Comparison of ENCODE assay signal across 1 cellular context in the genomic region with DNA sequence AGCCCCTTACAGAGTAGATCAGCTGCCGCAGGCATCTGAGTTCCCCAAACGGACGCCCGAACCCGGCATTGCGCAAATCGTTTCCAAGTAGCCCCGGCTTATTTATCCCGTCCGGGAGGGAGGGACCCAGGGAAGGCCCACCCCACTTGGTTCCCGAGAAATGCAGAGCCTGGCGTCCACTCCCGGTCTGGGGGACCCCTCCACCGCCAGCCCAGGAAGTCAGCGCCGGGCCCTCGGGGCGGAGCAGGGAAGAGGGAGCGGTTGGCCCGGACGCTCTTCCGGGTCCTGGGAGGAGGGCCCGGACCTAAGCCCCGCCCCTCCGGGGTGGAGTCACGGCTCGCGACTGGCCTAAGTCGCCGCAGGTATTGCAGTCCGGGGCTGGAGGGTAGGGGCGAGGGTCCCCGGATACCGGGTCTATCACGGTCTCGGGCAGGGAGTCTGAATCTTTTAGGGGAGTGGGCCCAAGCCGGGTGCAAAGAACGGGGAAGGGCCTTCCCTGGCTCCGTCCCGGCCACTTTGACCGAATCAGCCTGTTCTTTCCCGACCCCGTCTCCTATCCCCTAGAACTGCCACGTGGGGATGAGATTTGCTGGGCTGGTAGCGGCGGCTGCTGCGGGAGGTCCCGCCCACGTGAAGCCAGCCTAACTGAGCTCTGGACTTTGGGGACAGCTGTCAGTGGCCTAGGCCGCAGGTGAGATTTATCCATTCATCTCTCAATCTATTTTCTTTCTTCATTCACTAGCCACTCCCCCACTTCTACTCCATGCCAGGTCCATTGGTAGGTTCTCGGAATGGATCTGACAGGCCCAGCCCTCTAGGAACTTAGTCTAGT.
TF ChIP-seq lines count a peak whose summit lies in the region.

A gene with protein sequence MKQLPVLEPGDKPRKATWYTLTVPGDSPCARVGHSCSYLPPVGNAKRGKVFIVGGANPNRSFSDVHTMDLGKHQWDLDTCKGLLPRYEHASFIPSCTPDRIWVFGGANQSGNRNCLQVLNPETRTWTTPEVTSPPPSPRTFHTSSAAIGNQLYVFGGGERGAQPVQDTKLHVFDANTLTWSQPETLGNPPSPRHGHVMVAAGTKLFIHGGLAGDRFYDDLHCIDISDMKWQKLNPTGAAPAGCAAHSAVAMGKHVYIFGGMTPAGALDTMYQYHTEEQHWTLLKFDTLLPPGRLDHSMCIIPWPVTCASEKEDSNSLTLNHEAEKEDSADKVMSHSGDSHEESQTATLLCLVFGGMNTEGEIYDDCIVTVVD (plus strand): TSS at position 327 of the 832 bp plus-strand sequence. CDS start 2,472 bp downstream, outside the sequence.

TF ChIP-seq in GM12878, 131 proteins besides CTCF, POLR2A, EP300 and RAD21 (continued from another document):
- TF ChIP-seq CUX1 (IDR thresholded peaks at IDR 0.05; ENCODE audit: insufficient replicate concordance, low read depth, low read length) (no peak), CBX5 (IDR thresholded peaks at IDR 0.05; ENCODE audit: low read depth) (no peak), KLF5 (IDR thresholded peaks at IDR 0.05; ENCODE audit: partially characterized antibody) (no peak), MTA2 (IDR thresholded peaks at IDR 0.05; ENCODE audit: low read depth) (peak; percentile 20; the same call in 1 of the 2 replicates), NBN (IDR thresholded peaks at IDR 0.05) (peak; percentile 54), MYC (IDR thresholded peaks at IDR 0.05; ENCODE audit: insufficient read depth, insufficient read length, insufficient replicate concordance, low read length, severe bottlenecking) (peak; percentile 45), KAT2A (conservative IDR thresholded peaks at IDR 0.05; ENCODE audit: control insufficient read depth, low read depth, low read length) (no peak), ESRRA (IDR thresholded peaks at IDR 0.05; ENCODE audit: low read length) (no peak), STAT3 (IDR thresholded peaks at IDR 0.05; ENCODE audit: low read depth, low read length) (no peak), CHD1 (IDR thresholded peaks at IDR 0.05; ENCODE audit: low read depth, low read length) (no peak), POU2F2 (IDR thresholded peaks at IDR 0.05; ENCODE audit: borderline replicate concordance, low read depth, low read length) (peak; percentile 55; the same call in 1 of the 3 replicates), SMAD5 (IDR thresholded peaks at IDR 0.05; ENCODE audit: low read depth) (peak; percentile 39; the same call in 1 of the 2 replicates), ATF7 (IDR thresholded peaks at IDR 0.05; ENCODE audit: low read depth) (no peak), ZNF217 (IDR thresholded peaks at IDR 0.05) (no peak), JUNB (IDR thresholded peaks at IDR 0.05) (no peak)
- TF ChIP-seq, protein P1, sequence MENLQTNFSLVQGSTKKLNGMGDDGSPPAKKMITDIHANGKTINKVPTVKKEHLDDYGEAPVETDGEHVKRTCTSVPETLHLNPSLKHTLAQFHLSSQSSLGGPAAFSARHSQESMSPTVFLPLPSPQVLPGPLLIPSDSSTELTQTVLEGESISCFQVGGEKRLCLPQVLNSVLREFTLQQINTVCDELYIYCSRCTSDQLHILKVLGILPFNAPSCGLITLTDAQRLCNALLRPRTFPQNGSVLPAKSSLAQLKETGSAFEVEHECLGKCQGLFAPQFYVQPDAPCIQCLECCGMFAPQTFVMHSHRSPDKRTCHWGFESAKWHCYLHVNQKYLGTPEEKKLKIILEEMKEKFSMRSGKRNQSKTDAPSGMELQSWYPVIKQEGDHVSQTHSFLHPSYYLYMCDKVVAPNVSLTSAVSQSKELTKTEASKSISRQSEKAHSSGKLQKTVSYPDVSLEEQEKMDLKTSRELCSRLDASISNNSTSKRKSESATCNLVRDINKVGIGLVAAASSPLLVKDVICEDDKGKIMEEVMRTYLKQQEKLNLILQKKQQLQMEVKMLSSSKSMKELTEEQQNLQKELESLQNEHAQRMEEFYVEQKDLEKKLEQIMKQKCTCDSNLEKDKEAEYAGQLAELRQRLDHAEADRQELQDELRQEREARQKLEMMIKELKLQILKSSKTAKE (IDR thresholded peaks at IDR 0.05; ENCODE audit: low read depth, poor library complexity, severe bottlenecking) = no peak
- TF ChIP-seq, protein P2, sequence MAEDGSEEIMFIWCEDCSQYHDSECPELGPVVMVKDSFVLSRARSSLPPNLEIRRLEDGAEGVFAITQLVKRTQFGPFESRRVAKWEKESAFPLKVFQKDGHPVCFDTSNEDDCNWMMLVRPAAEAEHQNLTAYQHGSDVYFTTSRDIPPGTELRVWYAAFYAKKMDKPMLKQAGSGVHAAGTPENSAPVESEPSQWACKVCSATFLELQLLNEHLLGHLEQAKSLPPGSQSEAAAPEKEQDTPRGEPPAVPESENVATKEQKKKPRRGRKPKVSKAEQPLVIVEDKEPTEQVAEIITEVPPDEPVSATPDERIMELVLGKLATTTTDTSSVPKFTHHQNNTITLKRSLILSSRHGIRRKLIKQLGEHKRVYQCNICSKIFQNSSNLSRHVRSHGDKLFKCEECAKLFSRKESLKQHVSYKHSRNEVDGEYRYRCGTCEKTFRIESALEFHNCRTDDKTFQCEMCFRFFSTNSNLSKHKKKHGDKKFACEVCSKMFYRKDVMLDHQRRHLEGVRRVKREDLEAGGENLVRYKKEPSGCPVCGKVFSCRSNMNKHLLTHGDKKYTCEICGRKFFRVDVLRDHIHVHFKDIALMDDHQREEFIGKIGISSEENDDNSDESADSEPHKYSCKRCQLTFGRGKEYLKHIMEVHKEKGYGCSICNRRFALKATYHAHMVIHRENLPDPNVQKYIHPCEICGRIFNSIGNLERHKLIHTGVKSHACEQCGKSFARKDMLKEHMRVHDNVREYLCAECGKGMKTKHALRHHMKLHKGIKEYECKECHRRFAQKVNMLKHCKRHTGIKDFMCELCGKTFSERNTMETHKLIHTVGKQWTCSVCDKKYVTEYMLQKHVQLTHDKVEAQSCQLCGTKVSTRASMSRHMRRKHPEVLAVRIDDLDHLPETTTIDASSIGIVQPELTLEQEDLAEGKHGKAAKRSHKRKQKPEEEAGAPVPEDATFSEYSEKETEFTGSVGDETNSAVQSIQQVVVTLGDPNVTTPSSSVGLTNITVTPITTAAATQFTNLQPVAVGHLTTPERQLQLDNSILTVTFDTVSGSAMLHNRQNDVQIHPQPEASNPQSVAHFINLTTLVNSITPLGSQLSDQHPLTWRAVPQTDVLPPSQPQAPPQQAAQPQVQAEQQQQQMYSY (CRISPR knock-in tag; IDR thresholded peaks at IDR 0.05) = no peak
